ENCODE assay signal across 15 cellular contexts in genomic region chr21:35481005-35481404, GRCh38.
DNase-seq lines count a peak whose midpoint lies in the region; ATAC-seq and TF ChIP-seq lines count a peak whose summit lies in the region.
"Had no signal": no experiment of that assay in that cellular context is flagged by ENCODE, and none has a peak within 500 bp of the region (broad histone marks: within the 10 kb centered on the region; RNA-seq: fewer than 3 reads in every experiment).

No MANE protein-coding gene starts in this region.

- H4K8ac ChIP-seq in IMR-90 (ENCODE audit: low read depth in 2 of 2, low read length in 2 of 2) = peak overlapping the region in 1 of 2 experiments; percentile 59; a peak in 1 of 4 replicates
- H4K8ac ChIP-seq in mesendoderm (ENCODE audit: low read depth, low read length) = no peak overlapping the region

- H2BK15ac ChIP-seq in IMR-90 (ENCODE audit: low read depth, low read length) (0 out of 3 replicates have a peak overlapping the region, but pooled peaks have one; percentile 51), mesendoderm (replicated peaks; ENCODE audit: low read depth) (no peak overlapping the region)

- H2AK9ac ChIP-seq in IMR-90 (replicated peaks; ENCODE audit: low read depth, low read length, poor library complexity) = no peak overlapping the region

- peak overlapping the region; percentile 39; the same call in 1 of the 2 replicates for H2BK20ac ChIP-seq in IMR-90 (ENCODE audit: low read depth, low read length)

- H3K4me3 ChIP-seq in DND-41 (ENCODE audit: low read depth in 1 of 2, low read length in 2 of 2) (no peak overlapping the region), IMR-90 (ENCODE audit: insufficient read depth, low read depth, low read length) (no peak overlapping the region), mesendoderm (ENCODE audit: low read length) (no peak overlapping the region), upper lobe of right lung (no peak overlapping the region)
- H3K4me3 ChIP-seq: GM23248 had no signal

- DNase-seq in DND-41 (no peak), IMR-90 (no peak), mesendoderm (no peak), upper lobe of right lung (no peak), SHP77 (lab: John Stamatoyannopoulos, UW) (no peak)
- DNase-seq: C1 segment of cervical spinal cord; Calu3; CD4-positive, alpha-beta memory T cell; COR-L47; DMS53; DMS79 treated with DMSO at 0.1 percent for 48 hours; GM23248; H7; HCEC 1CT had no signal

- H4K91ac ChIP-seq in IMR-90 (ENCODE audit: insufficient read depth, low read depth, low read length) = no peak overlapping the region

- H3K23ac ChIP-seq in IMR-90 (ENCODE audit: low read depth, low read length) = peak overlapping the region; percentile 55; the same call in 1 of the 2 replicates
- H3K23ac ChIP-seq in mesendoderm (ENCODE audit: low read length) = no peak overlapping the region

- H3K9ac ChIP-seq in DND-41 (ENCODE audit: low read depth, low read length) = no peak overlapping the region
- no peak overlapping the region for H3K9ac ChIP-seq in IMR-90 (ENCODE audit: low read depth, low read length)
- H3K9ac ChIP-seq in mesendoderm (ENCODE audit: low read length) = no peak overlapping the region
- H3K9ac ChIP-seq: GM23248 had no signal

- TF ChIP-seq CTCF in DND-41 (IDR thresholded peaks at IDR 0.05; ENCODE audit: borderline replicate concordance, extremely low read depth, low read length, poor library complexity, severe bottlenecking) (no peak), IMR-90 (conservative IDR thresholded peaks at IDR 0.05; ENCODE audit: low read depth, low read length) (no peak), upper lobe of right lung (IDR thresholded peaks at IDR 0.05) (no peak)

- no peak for TF ChIP-seq POLR2A in IMR-90 (IDR thresholded peaks at IDR 0.05; ENCODE audit: low read depth, low read length)

- H2AFZ ChIP-seq in DND-41 (ENCODE audit: low read depth, low read length) (no peak overlapping the region), IMR-90 (replicated peaks; ENCODE audit: low read length, poor library complexity) (no peak overlapping the region)
- H2AFZ ChIP-seq: GM23248 had no signal

- H2AK5ac ChIP-seq in IMR-90 (ENCODE audit: low read depth, low read length) (peak overlapping the region; percentile 91; the same call in 1 of the 2 replicates), mesendoderm (ENCODE audit: low read length) (no peak overlapping the region)

- no peak overlapping the region for H3K56ac ChIP-seq in IMR-90 (ENCODE audit: extremely low read depth, insufficient read depth, low read length)
- peak overlapping the region; percentile 5 for H3K56ac ChIP-seq in mesendoderm (ENCODE audit: low read length)

- H3K79me1 ChIP-seq in IMR-90 (ENCODE audit: low read depth in 1 of 2, low read length in 2 of 2) (no peaks in the 10 kb centered on the region), mesendoderm (ENCODE audit: low read length) (no peaks in the 10 kb centered on the region)

- ATAC-seq in DND-41 (ENCODE audit: insufficient read depth, low read depth) (no peak), IMR-90 (ENCODE audit: low read depth) (no peak), upper lobe of right lung (no peak), GM21723 (IDR thresholded peaks at IDR 0.05; ENCODE audit: unreplicated experiment) (no peak)

- in situ Hi-C loops in IMR-90 (cut with MboI; ENCODE audit: low sequenced_read_pairs) = no loop called here

- POLR2A ChIA-PET in IMR-90 (lab: Charles Lee; ENCODE audit: unreplicated experiment) = no interaction called here

- no peaks in the 10 kb centered on the region for H3K79me2 ChIP-seq in DND-41 (ENCODE audit: insufficient read depth, low read length)
- H3K79me2 ChIP-seq in mesendoderm (ENCODE audit: control insufficient read depth, insufficient read depth, low read length) = no peaks in the 10 kb centered on the region

- no peak overlapping the region for H3K4me2 ChIP-seq in DND-41 (ENCODE audit: insufficient read depth, low read length)
- H3K4me2 ChIP-seq in IMR-90 (ENCODE audit: low read depth, low read length) = no peak overlapping the region
- no peak overlapping the region for H3K4me2 ChIP-seq in mesendoderm (ENCODE audit: low read length)

- no peak overlapping the region for H2BK120ac ChIP-seq in IMR-90 (ENCODE audit: low read depth, low read length)
- H2BK120ac ChIP-seq in mesendoderm (ENCODE audit: low read depth, low read length) = no peak overlapping the region

- no peak overlapping the region for H2BK5ac ChIP-seq in IMR-90 (ENCODE audit: low read depth, low read length, poor library complexity, severe bottlenecking)
- no peak overlapping the region for H2BK5ac ChIP-seq in mesendoderm (ENCODE audit: low read length)

- TF ChIP-seq RAD21 in IMR-90 (IDR thresholded peaks at IDR 0.05; ENCODE audit: low read length) = no peak

- CTCF ChIA-PET in IMR-90 (lab: Yijun Ruan, JAX) = no interaction called here

- H4K20me1 ChIP-seq in DND-41 (ENCODE audit: insufficient read depth, low read length) (no peaks in the 10 kb centered on the region), IMR-90 (ENCODE audit: insufficient read depth, low read length) (no peaks in the 10 kb centered on the region)

- H4K5ac ChIP-seq in IMR-90 (ENCODE audit: low read depth, low read length) (no peak overlapping the region), mesendoderm (ENCODE audit: low read length) (no peak overlapping the region)

- peaks cover 6% of the 10 kb centered on the region for H3K9me1 ChIP-seq in IMR-90 (ENCODE audit: insufficient read depth, low read length)

- H3K14ac ChIP-seq in IMR-90 (replicated peaks; ENCODE audit: low read depth, low read length) = peak overlapping the region; percentile 89

- BruUV-seq in IMR-90 (replicated peaks; lab: Mats Ljungman, UMichigan) = no TSS peak

- H3K9me3 ChIP-seq in DND-41 (ENCODE audit: insufficient read depth, low read length, severe bottlenecking) = peaks cover 11% of the 10 kb centered on the region
- no peaks in the 10 kb centered on the region for H3K9me3 ChIP-seq in IMR-90 (ENCODE audit: control insufficient read depth, insufficient read depth, low read length)
- no peaks in the 10 kb centered on the region for H3K9me3 ChIP-seq in upper lobe of right lung

- dilution Hi-C loops in IMR-90 (cut with HindIII; ENCODE audit: low sequenced_read_pairs, unreplicated experiment) = no loop called here

- no peaks in the 10 kb centered on the region for H3K27me3 ChIP-seq in DND-41 (ENCODE audit: insufficient read depth, low read length, poor library complexity)
- H3K27me3 ChIP-seq in IMR-90 (ENCODE audit: control insufficient read depth, insufficient read depth, low read length) = no peaks in the 10 kb centered on the region
- no peaks in the 10 kb centered on the region for H3K27me3 ChIP-seq in mesendoderm (ENCODE audit: insufficient read depth, low read length, poor library complexity)
- H3K27me3 ChIP-seq in upper lobe of right lung = no peaks in the 10 kb centered on the region

- H3K18ac ChIP-seq in IMR-90 (ENCODE audit: low read depth, low read length) = peak overlapping the region; percentile 16; the same call in 1 of the 2 replicates
- H3K18ac ChIP-seq in mesendoderm (ENCODE audit: low read length) = no peak overlapping the region

- H3K4me1 ChIP-seq in DND-41 (ENCODE audit: insufficient read depth, low read length) (peaks cover 59% of the 10 kb centered on the region), IMR-90 (ENCODE audit: control insufficient read depth, insufficient read depth, low read length) (peaks cover 10% of the 10 kb centered on the region), mesendoderm (ENCODE audit: control insufficient read depth, low read depth, low read length) (no peaks in the 10 kb centered on the region), upper lobe of right lung (no peaks in the 10 kb centered on the region)

- 86% methylated on average over 1 of the region's 6 CpGs; no CpG with 5 or more reads in 1 of the 2 experiments for WGBS in IMR-90 (ENCODE audit: extremely low coverage in 2 of 2, insufficient read length in 1 of 2), 2 experiments
- WGBS in mesendoderm (ENCODE audit: extremely low coverage, insufficient coverage, low lambda C conversion rate) = no CpG with 5 or more reads among the region's 6 CpGs

- intact Hi-C loops in IMR-90 (cut with micrococcal nuclease) = no loop called here
- intact Hi-C loops in upper lobe of right lung (cut with DNase I) = no loop called here

- H3K27ac ChIP-seq in DND-41 (ENCODE audit: low read length) = peak overlapping the region; percentile 13
- no peak overlapping the region for H3K27ac ChIP-seq in IMR-90 (ENCODE audit: insufficient read depth, low read length)
- no peak overlapping the region for H3K27ac ChIP-seq in mesendoderm (ENCODE audit: low read depth, low read length)
- no peak overlapping the region for H3K27ac ChIP-seq in upper lobe of right lung
- H3K27ac ChIP-seq: GM23248 had no signal

- H3K4ac ChIP-seq in IMR-90 (ENCODE audit: low read depth, low read length) (peak overlapping the region; percentile 60; the same call in 1 of the 2 replicates), mesendoderm (ENCODE audit: low read depth, low read length) (no peak overlapping the region)

- H3K36me3 ChIP-seq in DND-41 (ENCODE audit: insufficient read depth, low read length) (no peaks in the 10 kb centered on the region), IMR-90 (ENCODE audit: control insufficient read depth, insufficient read depth, low read length) (no peaks in the 10 kb centered on the region), mesendoderm (ENCODE audit: control insufficient read depth, insufficient read depth, low read length) (no peaks in the 10 kb centered on the region), upper lobe of right lung (no peaks in the 10 kb centered on the region)

TF ChIP-seq in IMR-90, 13 proteins besides CTCF, POLR2A, EP300 and RAD21 (continues in another document):
- no peak for TF ChIP-seq CEBPB (IDR thresholded peaks at IDR 0.05; ENCODE audit: low read depth, low read length)
- no peak for TF ChIP-seq USF2 (IDR thresholded peaks at IDR 0.05; ENCODE audit: low read depth, low read length)
- no peak for TF ChIP-seq BHLHE40 (IDR thresholded peaks at IDR 0.05; ENCODE audit: low read depth, low read length)
- no peak for TF ChIP-seq NFE2L2 (IDR thresholded peaks at IDR 0.05; ENCODE audit: low read depth, low read length)
- no peak for TF ChIP-seq RCOR1 (IDR thresholded peaks at IDR 0.05; ENCODE audit: insufficient replicate concordance, low read length)
- TF ChIP-seq RFX5 (IDR thresholded peaks at IDR 0.05; ENCODE audit: low read depth, low read length) = no peak
- TF ChIP-seq FOS (IDR thresholded peaks at IDR 0.05; ENCODE audit: low read depth, low read length) = no peak
- no peak for TF ChIP-seq MAZ (IDR thresholded peaks at IDR 0.05; ENCODE audit: borderline replicate concordance, low read depth, low read length)
